ENCODE assay signal across 19 cellular contexts in genomic region chr3:32076566-32076965, GRCh38. TPM values are rescaled to one million over a fixed set of nuclear protein-coding genes. Genes with fewer than 3 reads are reported as not detected.
DNase-seq lines count a peak whose midpoint lies in the region; ATAC-seq and TF ChIP-seq lines count a peak whose summit lies in the region.
"Had no signal": no experiment of that assay in that cellular context is flagged by ENCODE, and none has a peak within 500 bp of the region (broad histone marks: within the 10 kb centered on the region; RNA-seq: fewer than 3 reads in every experiment).

No MANE protein-coding gene starts in this region.

- no peaks in the 10 kb centered on the region for H3K27me3 ChIP-seq in PC-3 (ENCODE audit: low read length)
- no peaks in the 10 kb centered on the region for H3K27me3 ChIP-seq in colonic mucosa
- peaks cover 4 to 10% of the 10 kb centered on the region in 2 experiments for H3K27me3 ChIP-seq in mesenchymal stem cell (ENCODE audit: control insufficient read depth in 1 of 2, insufficient read depth in 1 of 2, low read length in 2 of 2)
- H3K27me3 ChIP-seq in heart left ventricle, result no peaks in the 10 kb centered on the region
- H3K27me3 ChIP-seq: breast epithelium had no signal

- H3K4me3 ChIP-seq in PC-3 (ENCODE audit: low read length), result no peak overlapping the region
- H3K4me3 ChIP-seq in colonic mucosa, result no peak overlapping the region
- no peak overlapping the region for H3K4me3 ChIP-seq in mesenchymal stem cell (ENCODE audit: insufficient read depth in 1 of 2, low read depth in 1 of 2, low read length in 2 of 2)
- H3K4me3 ChIP-seq in heart left ventricle, result no peak overlapping the region
- H3K4me3 ChIP-seq: breast epithelium had no signal

- no peaks in the 10 kb centered on the region for H3K36me3 ChIP-seq in PC-3 (ENCODE audit: low read depth, low read length)
- H3K36me3 ChIP-seq in colonic mucosa, result no peaks in the 10 kb centered on the region
- H3K36me3 ChIP-seq in mesenchymal stem cell (ENCODE audit: control insufficient read depth in 1 of 2, insufficient read depth in 2 of 2, low read depth in 1 of 2, low read length in 2 of 2), result no peaks in the 10 kb centered on the region
- no peaks in the 10 kb centered on the region for H3K36me3 ChIP-seq in heart left ventricle
- H3K36me3 ChIP-seq: breast epithelium had no signal

- WGBS in mesenchymal stem cell, result 80% methylated on average over 3 of the region's 3 CpGs
- WGBS in heart left ventricle, 4 donors, result 89 to 93% (median 92%) methylated on average over 3 of the region's 3 CpGs

- H3K18ac ChIP-seq in mesenchymal stem cell (ENCODE audit: low read depth in 1 of 2, low read length in 2 of 2), result no peak overlapping the region

- CTCF ChIA-PET in PC-3 (lab: Charles Lee), result no interaction called here

- no peak for TF ChIP-seq CTCF in PC-3 (conservative IDR thresholded peaks at IDR 0.05; ENCODE audit: low read depth, low read length)
- TF ChIP-seq CTCF in colonic mucosa (IDR thresholded peaks at IDR 0.05), result no peak
- no peak for TF ChIP-seq CTCF in heart left ventricle (IDR thresholded peaks at IDR 0.05)

- no peak overlapping the region for H3K23ac ChIP-seq in mesenchymal stem cell (ENCODE audit: low read length in 2 of 2)

- no peak overlapping the region for H3K4ac ChIP-seq in mesenchymal stem cell (ENCODE audit: low read depth in 1 of 2, low read length in 2 of 2)

- no peak for TF ChIP-seq POLR2A in heart left ventricle (IDR thresholded peaks at IDR 0.05)

- no peak overlapping the region for H3K4me3 Mint-ChIP-seq in activated T-cell treated with anti-CD3 and anti-CD28 coated beads, Interleukin-2, amount 50 U/mL, for 4 hours
- H3K4me3 Mint-ChIP-seq: activated T-helper 1 cell treated with anti-CD3 and anti-CD28 coated beads, Interleukin-12 subunit alpha, Interleukin-12 subunit beta, Interleukin-2, Interleukin-4 antibody, amounts not matched to agents 30 ng/mL and 10 ng/mL and 1 ng/mL, durations not matched to agents 14 hours and 24 hours and 36 hours; stimulated activated memory B cell treated with anti-CD40 and anti-IgM and Interleukin-4, amounts not matched to agents 10 μg/mL and 1 μg/mL and 100 μg/mL, for 72 hours had no signal

- H3K4me1 ChIP-seq in PC-3 (ENCODE audit: insufficient read depth, low read length) (peaks cover 14% of the 10 kb centered on the region), colonic mucosa (no peaks in the 10 kb centered on the region), mesenchymal stem cell (ENCODE audit: control insufficient read depth, insufficient read depth, low read depth, low read length) (peaks cover 1% of the 10 kb centered on the region), heart left ventricle (peaks cover 0 to 6% (median 0%) of the 10 kb centered on the region in 12 donors)
- H3K4me1 ChIP-seq: breast epithelium had no signal

- no peaks in the 10 kb centered on the region for H3K79me2 ChIP-seq in PC-3 (ENCODE audit: low read length)

- H3K27me3 Mint-ChIP-seq in activated T-cell treated with anti-CD3 and anti-CD28 coated beads, Interleukin-2, amount 50 U/mL, for 4 hours (ENCODE audit: low read depth), result peaks cover 5% of the 10 kb centered on the region
- H3K27me3 Mint-ChIP-seq: stimulated activated memory B cell treated with anti-CD40 and anti-IgM and Interleukin-4, amounts not matched to agents 10 μg/mL and 1 μg/mL and 100 μg/mL, for 72 hours had no signal

- H3K9me3 Mint-ChIP-seq in activated T-cell treated with anti-CD3 and anti-CD28 coated beads, Interleukin-2, amount 50 U/mL, for 4 hours, result no peaks in the 10 kb centered on the region
- H3K9me3 Mint-ChIP-seq: activated naive CD4-positive, alpha-beta T cell treated with anti-CD3 and anti-CD28 coated beads, Interleukin-2, amount 50 U/mL, for 72 hours; stimulated activated memory B cell treated with anti-CD40 and anti-IgM and Interleukin-4, amounts not matched to agents 10 μg/mL and 1 μg/mL and 100 μg/mL, for 72 hours had no signal

- H4K91ac ChIP-seq in mesenchymal stem cell (ENCODE audit: low read length), result no peak overlapping the region

- POLR2A ChIA-PET in PC-3 (lab: Charles Lee; ENCODE audit: unreplicated experiment), result no interaction called here

- intact Hi-C loops in PC-3 (cut with micrococcal nuclease) (no loop called here), colonic mucosa (cut with DNase I) (no loop called here), heart left ventricle (cut with DNase I) (no loop called here)

- no TSS peak for BruUV-seq in PC-3 (replicated peaks; lab: Mats Ljungman, UMichigan)

- H3K27ac ChIP-seq in PC-3 (ENCODE audit: low read length) (peak overlapping the region; percentile 21; the same call in 1 of the 2 replicates), colonic mucosa (peak overlapping the region; percentile 89), mesenchymal stem cell (ENCODE audit: low read length, poor library complexity, severe bottlenecking) (no peak overlapping the region), heart left ventricle (no peak overlapping the region)

- no peak overlapping the region for H3K9ac ChIP-seq in PC-3 (ENCODE audit: low read length)
- peak overlapping the region in 1 of 2 donors; percentile 85 for H3K9ac ChIP-seq in colonic mucosa (ENCODE audit: low read depth in 2 of 2, low read length in 2 of 2)
- peak overlapping the region; percentile 30 for H3K9ac ChIP-seq in mesenchymal stem cell (ENCODE audit: low read length)

- no peak overlapping the region for H2BK12ac ChIP-seq in mesenchymal stem cell (ENCODE audit: low read length in 2 of 2)

- no peaks in the 10 kb centered on the region for H3K36me3 Mint-ChIP-seq in activated T-cell treated with anti-CD3 and anti-CD28 coated beads, Interleukin-2, amount 50 U/mL, for 4 hours (ENCODE audit: insufficient read depth)
- H3K36me3 Mint-ChIP-seq: activated naive CD4-positive, alpha-beta T cell treated with anti-CD3 and anti-CD28 coated beads, Interleukin-2, amount 50 U/mL, for 72 hours; stimulated activated memory B cell treated with anti-CD40 and anti-IgM and Interleukin-4, amounts not matched to agents 10 μg/mL and 1 μg/mL and 100 μg/mL, for 72 hours had no signal

- DNase-seq in EL, result peak; percentile 41
- DNase-seq in PC-3, result peak; percentile 63
- DNase-seq in colonic mucosa, result no peak
- no peak for DNase-seq in mesenchymal stem cell
- no peak for DNase-seq in mucosa of gallbladder (ENCODE audit: low spot score)
- DNase-seq in AML-193 (lab: John Stamatoyannopoulos, UW), result no peak
- no peak for DNase-seq in activated T-cell treated with anti-CD3 and anti-CD28 coated beads, Interleukin-2, amount 50 U/mL, for 4 hours
- DNase-seq in heart left ventricle, result no peak
- DNase-seq: activated CD4-positive, alpha-beta T cell treated with anti-CD3 and anti-CD28 coated beads for 1 hour; dermis blood vessel endothelial cell; glutamatergic neuron; NCI-H187; NCI-H226; right cardiac atrium had no signal

- no peak overlapping the region for H3K14ac ChIP-seq in mesenchymal stem cell (ENCODE audit: low read length in 2 of 2)

- peak overlapping the region; percentile 58 for H3K4me2 ChIP-seq in PC-3 (ENCODE audit: low read length)
- H3K4me2 ChIP-seq in mesenchymal stem cell (ENCODE audit: low read length, poor library complexity, severe bottlenecking), result no peak overlapping the region

- H2AFZ ChIP-seq in PC-3 (ENCODE audit: low read length) (no peak overlapping the region), mesenchymal stem cell (ENCODE audit: low read depth, low read length) (no peak overlapping the region)

- ATAC-seq in PC-3, result peak; percentile 63
- no peak for ATAC-seq in activated T-cell treated with anti-CD3 and anti-CD28 coated beads, Interleukin-2, amount 50 U/mL, for 4 hours
- no peak for ATAC-seq in heart left ventricle
- ATAC-seq: activated naive CD4-positive, alpha-beta T cell treated with anti-CD3 and anti-CD28 coated beads, Interleukin-2, amount 50 U/mL, for 72 hours; SK-N-SH treated with all-trans-retinoic acid at 6 μM for 48 hours; stimulated activated memory B cell treated with anti-CD40 and anti-IgM and Interleukin-4, amounts not matched to agents 10 μg/mL and 1 μg/mL and 100 μg/mL, for 72 hours had no signal

- no peak overlapping the region for H2BK120ac ChIP-seq in mesenchymal stem cell (ENCODE audit: low read depth, low read length)

- no peaks in the 10 kb centered on the region for H3K79me1 ChIP-seq in mesenchymal stem cell (replicated peaks; ENCODE audit: low read length, poor library complexity, severe bottlenecking)

- H3K4me1 Mint-ChIP-seq in activated T-cell treated with anti-CD3 and anti-CD28 coated beads, Interleukin-2, amount 50 U/mL, for 4 hours (ENCODE audit: low read depth), result no peaks in the 10 kb centered on the region

- no peak overlapping the region for H2AK5ac ChIP-seq in mesenchymal stem cell (ENCODE audit: low read length, severe bottlenecking)

- no peak overlapping the region for H2BK5ac ChIP-seq in mesenchymal stem cell (ENCODE audit: low read depth, low read length, poor library complexity, severe bottlenecking)

- no peaks in the 10 kb centered on the region for H4K20me1 ChIP-seq in PC-3 (ENCODE audit: low read length)

- H3K9me2 ChIP-seq in PC-3 (replicated peaks; ENCODE audit: low read length), result no peaks in the 10 kb centered on the region

- H3F3A ChIP-seq in PC-3 (ENCODE audit: low read length, unreplicated experiment), result no peaks in the 10 kb centered on the region

- no peak overlapping the region for H4K8ac ChIP-seq in mesenchymal stem cell (ENCODE audit: low read length)

- H3K9me3 ChIP-seq in PC-3 (ENCODE audit: low read length), result no peaks in the 10 kb centered on the region
- H3K9me3 ChIP-seq in colonic mucosa, result no peaks in the 10 kb centered on the region
- H3K9me3 ChIP-seq in mesenchymal stem cell (ENCODE audit: control insufficient read depth, low read length), result peaks cover 4% of the 10 kb centered on the region
- H3K9me3 ChIP-seq in heart left ventricle, result no peaks in the 10 kb centered on the region
- H3K9me3 ChIP-seq: breast epithelium had no signal

- H2BK15ac ChIP-seq in mesenchymal stem cell (ENCODE audit: low read depth, poor library complexity, severe bottlenecking), result no peak overlapping the region

RNA-seq across cellular contexts. Expression of gene GPD1L, which starts 29.9 kb away (rescaled TPM):
- total RNA-seq in PC-3 (2014; rRNA removed) (33.7 and 42.8 TPM in 2 replicates), colonic mucosa (10 to 100 TPM; 70.3 to 78.4 TPM), mucosa of gallbladder (31.1 TPM), heart left ventricle (100 to 1,000 TPM; 123 to 340 (median 173) TPM)
- polyA plus RNA-seq in mesenchymal stem cell (2013, experiment 1 of 2), result 4.4 TPM
- 4.5 TPM for polyA plus RNA-seq in mesenchymal stem cell (2013, experiment 2 of 2)
- 10 to 100 TPM; 13.3 to 13.8 (median 13.8) TPM for total RNA-seq in activated T-cell treated with anti-CD3 and anti-CD28 coated beads, Interleukin-2, amount 50 U/mL, for 4 hours
- 100 to 1,000 TPM in 1 of 2 donors, 10 to 100 TPM in 1; 97.4 to 120 TPM for polyA plus RNA-seq in heart left ventricle

Comparison
In these comparisons a context has a peak if more than half of its experiments do, and no peak if none do; other contexts are left out.
1. DNase-seq: peak in EL (single experiment) and PC-3 (single experiment); none in colonic mucosa (single experiment), mesenchymal stem cell (single experiment), mucosa of gallbladder (single experiment), AML-193 (0 of 2), activated T-cell treated with anti-CD3 and anti-CD28 coated beads, Interleukin-2, amount 50 U/mL, for 4 hours (single experiment) and heart left ventricle (0 of 5).
2. H3K27ac ChIP-seq: peak in PC-3 (single experiment) and colonic mucosa (single experiment); none in mesenchymal stem cell (single experiment) and heart left ventricle (0 of 12).